24 cellular contexts compared by ENCODE assay signal in genomic region chr4:86614896-86615295, GRCh38.
"Had no signal": no experiment of that assay in that cellular context is flagged by ENCODE, and none has a peak within 500 bp of the region (broad histone marks: within the 10 kb centered on the region; RNA-seq: fewer than 3 reads in every experiment).

No MANE protein-coding gene starts in this region.

- H3K27ac Mint-ChIP-seq: endodermal cell; memory B cell; mesothelial cell of epicardium; natural killer cell; progenitor cell of endocrine pancreas; stimulated activated naive B cell treated with anti-CD40 and anti-IgM and Interleukin-4, amounts not matched to agents 10 μg/mL and 1 μg/mL and 100 μg/mL, for 72 hours; stimulated activated naive CD8-positive, alpha-beta T cell treated with anti-CD3 and anti-CD28 coated beads, Interleukin-15, amount 100 ng/mL, for 72 hours had no signal

- H3K36me3 ChIP-seq: heart left ventricle, left ventricle myocardium inferior, lower lobe of right lung, ovary, right lobe of liver, spleen, transverse colon had no signal

- H3K27me3 ChIP-seq: foreskin keratinocyte, heart left ventricle, ovary, right lobe of liver, spleen, testis, transverse colon had no signal

- H3K36me3 Mint-ChIP-seq: natural killer cell had no signal

- H3K4me1 ChIP-seq: heart left ventricle, left ventricle myocardium inferior, lower lobe of right lung, right lobe of liver, spleen, testis, transverse colon had no signal

- H3K4me3 Mint-ChIP-seq: endodermal cell; memory B cell; mesothelial cell of epicardium; natural killer cell; neural crest cell; stimulated activated naive B cell treated with anti-CD40 and anti-IgM and Interleukin-4, amounts not matched to agents 10 μg/mL and 1 μg/mL and 100 μg/mL, for 72 hours; stimulated activated naive CD8-positive, alpha-beta T cell treated with anti-CD3 and anti-CD28 coated beads, Interleukin-15, amount 100 ng/mL, for 72 hours had no signal

- H3K9me3 ChIP-seq: lower lobe of right lung, ovary, right lobe of liver, testis, transverse colon had no signal

- ATAC-seq: foreskin keratinocyte; heart left ventricle; lower lobe of right lung; natural killer cell; right lobe of liver; stimulated activated naive CD8-positive, alpha-beta T cell treated with anti-CD3 and anti-CD28 coated beads, Interleukin-15, amount 100 ng/mL, for 72 hours had no signal

- H3K4me1 Mint-ChIP-seq: memory B cell; natural killer cell; stimulated activated naive CD8-positive, alpha-beta T cell treated with anti-CD3 and anti-CD28 coated beads, Interleukin-15, amount 100 ng/mL, for 72 hours had no signal

- DNase-seq: cerebellar nuclear complex; dermis blood vessel endothelial cell; endodermal cell; erythroblast; foreskin keratinocyte; heart left ventricle; hippocampal formation; kidney glomerular epithelial cell; left ventricle myocardium inferior; lower lobe of right lung; natural killer cell; ovary; right lobe of liver; spleen; stimulated activated CD4-positive, alpha-beta T cell treated with anti-CD3 and anti-CD28 coated beads, Interleukin-2, amount 100 ng/mL, for 24 hours; stimulated activated CD4-positive, alpha-beta T cell treated with anti-CD3 and anti-CD28 coated beads, Interleukin-4, amount 100 ng/mL, for 4 hours; stimulated activated naive B cell treated with anti-CD40 and anti-IgM and Interleukin-4, amounts not matched to agents 10 μg/mL and 1 μg/mL and 100 μg/mL, for 72 hours; stimulated activated naive CD8-positive, alpha-beta T cell treated with anti-CD3 and anti-CD28 coated beads, Interleukin-15, amount 100 ng/mL, for 72 hours; testis; transverse colon had no signal

- H3K4me3 ChIP-seq: heart left ventricle, left ventricle myocardium inferior, lower lobe of right lung, ovary, right lobe of liver, spleen, testis, transverse colon had no signal

- H3K27me3 Mint-ChIP-seq: progenitor cell of endocrine pancreas; stimulated activated naive CD8-positive, alpha-beta T cell treated with anti-CD3 and anti-CD28 coated beads, Interleukin-15, amount 100 ng/mL, for 72 hours had no signal

- H3K27ac ChIP-seq: foreskin keratinocyte, heart left ventricle, left ventricle myocardium inferior, lower lobe of right lung, ovary, right lobe of liver, spleen, testis, transverse colon had no signal
